Comparison of ENCODE assay signal across 8 cellular contexts in genomic region chr16:68244903-68245853, GRCh38. TPM values are rescaled to one million over a fixed set of nuclear protein-coding genes. Genes with fewer than 3 reads are reported as not detected.
DNase-seq lines count a peak whose midpoint lies in the region; ATAC-seq lines count a peak whose summit lies in the region.

TSS of gene PLA2G15 (plus strand) at chr16:68245373. CDS start at chr16:68245427, 54 bp downstream.

- ATAC-seq in GM19438 (IDR thresholded peaks at IDR 0.05; ENCODE audit: low read depth, unreplicated experiment) (peak; percentile 75), HG03565 (IDR thresholded peaks at IDR 0.05; ENCODE audit: unreplicated experiment) (peak; percentile 70)

- H3K9me3 ChIP-seq in NT2/D1 (ENCODE audit: insufficient read depth, low read length) (no peaks in the 10 kb centered on the region), mononuclear cell (ENCODE audit: low read depth, low read length) (no peaks in the 10 kb centered on the region)

- H3K9ac ChIP-seq in NT2/D1 (ENCODE audit: insufficient read length, low read depth): peak within 1 kb of the TSS; percentile 85

- H3K36me3 ChIP-seq in NT2/D1 (ENCODE audit: insufficient read depth, insufficient read length, low read length): peaks cover 2% of the 10 kb centered on the region

- H3K27me3 ChIP-seq in NT2/D1 (ENCODE audit: insufficient read depth, insufficient read length): peaks cover 37% of the 10 kb centered on the region
- H3K27me3 ChIP-seq in mononuclear cell (ENCODE audit: insufficient read depth, low read length): no peaks in the 10 kb centered on the region

- DNase-seq in CMK (ENCODE audit: low read depth) (peak; percentile 95), NT2/D1 (ENCODE audit: low read depth, low spot score) (peak; percentile 93), epidermal melanocyte (ENCODE audit: insufficient read length, low spot score) (peak; percentile 76)
- DNase-seq in activated CD8-positive, alpha-beta memory T cell treated with anti-CD3 and anti-CD28 coated beads, Interleukin-2, amount 50 U/mL, for 48 hours: peak; percentile 97
- DNase-seq in stimulated activated CD8-positive, alpha-beta memory T cell treated with anti-CD3 and anti-CD28 coated beads, Interleukin-2, amount 100 ng/mL, for 1 hour (ENCODE audit: low read depth in 2 of 2): peak; percentile 96 to 97

- peak within 1 kb of the TSS; percentile 92 for H3K4me3 ChIP-seq in NT2/D1 (ENCODE audit: insufficient read length, low read depth)
- peak within 1 kb of the TSS; percentile 88 for H3K4me3 ChIP-seq in mononuclear cell (ENCODE audit: low read length)

- H3K4me1 ChIP-seq in NT2/D1 (ENCODE audit: insufficient read depth, insufficient read length): peaks cover 11% of the 10 kb centered on the region
- peaks cover 39% of the 10 kb centered on the region for H3K4me1 ChIP-seq in mononuclear cell (ENCODE audit: insufficient read depth, low read length)

RNA-seq across cellular contexts. Expression of gene PLA2G15, which starts in this region (rescaled TPM):
- 10.1 TPM for total RNA-seq in mononuclear cell

Comparison
In these comparisons a context has a peak if more than half of its experiments do, and no peak if none do; other contexts are left out.
1. Peak in every context shown above with its lines: DNase-seq, ATAC-seq and H3K4me3 ChIP-seq.